ENCODE assay signal across 17 cellular contexts in the genomic region with DNA sequence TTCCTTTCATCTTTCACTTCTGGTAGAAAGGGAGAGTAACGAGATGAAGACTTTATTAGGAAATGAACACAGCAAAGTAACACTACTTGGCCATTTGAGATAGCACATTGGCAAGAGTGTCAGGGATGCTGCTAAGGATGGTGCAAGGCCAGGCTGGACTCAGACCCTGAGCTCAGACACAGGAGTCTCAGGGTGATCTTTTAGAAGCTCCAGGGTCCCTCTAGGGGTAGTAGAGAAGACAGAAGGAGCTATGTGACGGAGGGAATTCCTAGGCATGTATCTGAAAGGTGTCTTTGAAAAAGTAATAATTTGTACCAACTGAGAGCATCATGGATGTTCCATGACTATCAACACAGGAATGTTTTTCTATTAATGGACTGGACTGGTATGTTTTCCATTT.
"Had no signal": no experiment of that assay in that cellular context is flagged by ENCODE, and none has a peak within 500 bp of the region (broad histone marks: within the 10 kb centered on the region; RNA-seq: fewer than 3 reads in every experiment).

No MANE protein-coding gene starts in this region.

- H3K9ac ChIP-seq: parathyroid adenoma had no signal

- DNase-seq: activated CD4-positive, alpha-beta T cell treated with anti-CD3 and anti-CD28 coated beads, Interleukin-2, amount 10 ng/mL, durations not matched to agents 24 days and 14 days; activated CD4-positive, CD25-positive, alpha-beta regulatory T cell; activated CD8-positive, alpha-beta T cell treated with anti-CD3 and anti-CD28 coated beads for 36 hours; activated naive CD4-positive, alpha-beta T cell treated with Interleukin-2 at 50 U/mL for 16 hours; activated T-cell treated with anti-CD3 and anti-CD28 coated beads, Interleukin-2, amount 50 U/mL, for 1 hour; body of pancreas; foreskin keratinocyte; retina; spleen; stimulated activated naive B cell treated with anti-CD40 and anti-IgM and Interleukin-4, amounts not matched to agents 10 μg/mL and 1 μg/mL and 100 μg/mL, for 72 hours had no signal

- H3K4me1 Mint-ChIP-seq: activated CD4-positive, alpha-beta T cell treated with anti-CD3 and anti-CD28 coated beads, Interleukin-2, amount 10 ng/mL, durations not matched to agents 24 days and 14 days; activated T-helper 17 cell treated with anti-CD3 and anti-CD28 coated beads, Interleukin-2, amount 50 U/mL, for 72 hours; mesothelial cell of epicardium; stimulated activated naive B cell treated with anti-CD40 and anti-IgM and Interleukin-4, amounts not matched to agents 10 μg/mL and 1 μg/mL and 100 μg/mL, for 72 hours had no signal

- H3K36me3 ChIP-seq: spleen, thoracic aorta had no signal

- H3K9me3 Mint-ChIP-seq: activated CD4-positive, alpha-beta T cell treated with anti-CD3 and anti-CD28 coated beads, Interleukin-2, amount 10 ng/mL, durations not matched to agents 24 days and 14 days; activated CD8-positive, alpha-beta T cell treated with anti-CD3 and anti-CD28 coated beads for 36 hours; mesothelial cell of epicardium; natural killer cell treated with Interleukin-12 subunit alpha and Interleukin-12 subunit beta and Interleukin-15 and Interleukin-18, amount 100 ng/mL, for 72 hours had no signal

- H3K27me3 Mint-ChIP-seq: activated CD4-positive, alpha-beta T cell treated with anti-CD3 and anti-CD28 coated beads, Interleukin-2, amount 10 ng/mL, durations not matched to agents 24 days and 14 days had no signal

- H3K27ac ChIP-seq: body of pancreas, foreskin keratinocyte, hepatocyte, parathyroid adenoma, spleen, thoracic aorta had no signal

- H3K4me3 Mint-ChIP-seq: activated CD4-positive, alpha-beta T cell treated with anti-CD3 and anti-CD28 coated beads, Interleukin-2, amount 10 ng/mL, durations not matched to agents 24 days and 14 days; activated CD8-positive, alpha-beta T cell treated with anti-CD3 and anti-CD28 coated beads for 36 hours; activated T-helper 17 cell treated with anti-CD3 and anti-CD28 coated beads, Interleukin-2, amount 50 U/mL, for 72 hours; mesothelial cell of epicardium; natural killer cell treated with Interleukin-12 subunit alpha and Interleukin-12 subunit beta and Interleukin-15 and Interleukin-18, amount 100 ng/mL, for 72 hours; stimulated activated naive B cell treated with anti-CD40 and anti-IgM and Interleukin-4, amounts not matched to agents 10 μg/mL and 1 μg/mL and 100 μg/mL, for 72 hours had no signal

- H3K36me3 Mint-ChIP-seq: mesothelial cell of epicardium; natural killer cell treated with Interleukin-12 subunit alpha and Interleukin-12 subunit beta and Interleukin-15 and Interleukin-18, amount 100 ng/mL, for 72 hours; stimulated activated naive B cell treated with anti-CD40 and anti-IgM and Interleukin-4, amounts not matched to agents 10 μg/mL and 1 μg/mL and 100 μg/mL, for 72 hours had no signal

- H2AFZ ChIP-seq: hepatocyte, parathyroid adenoma had no signal

- H3K27me3 ChIP-seq: body of pancreas, foreskin keratinocyte, hepatocyte, spleen had no signal

- H3K4me2 ChIP-seq: hepatocyte had no signal

- H3K4me3 ChIP-seq: body of pancreas, hepatocyte, lung, spleen, thoracic aorta had no signal

- H3K79me2 ChIP-seq: hepatocyte, parathyroid adenoma had no signal

- H3K27ac Mint-ChIP-seq: activated CD4-positive, alpha-beta T cell treated with anti-CD3 and anti-CD28 coated beads, Interleukin-2, amount 10 ng/mL, durations not matched to agents 24 days and 14 days; activated CD8-positive, alpha-beta T cell treated with anti-CD3 and anti-CD28 coated beads for 36 hours; activated T-helper 17 cell treated with anti-CD3 and anti-CD28 coated beads, Interleukin-2, amount 50 U/mL, for 72 hours; mesothelial cell of epicardium; natural killer cell treated with Interleukin-12 subunit alpha and Interleukin-12 subunit beta and Interleukin-15 and Interleukin-18, amount 100 ng/mL, for 72 hours; stimulated activated naive B cell treated with anti-CD40 and anti-IgM and Interleukin-4, amounts not matched to agents 10 μg/mL and 1 μg/mL and 100 μg/mL, for 72 hours had no signal

- H3K4me1 ChIP-seq: body of pancreas, foreskin keratinocyte, parathyroid adenoma, spleen had no signal

- ATAC-seq: activated CD8-positive, alpha-beta T cell treated with anti-CD3 and anti-CD28 coated beads for 36 hours; activated T-helper 17 cell treated with anti-CD3 and anti-CD28 coated beads, Interleukin-2, amount 50 U/mL, for 72 hours; body of pancreas; foreskin keratinocyte; natural killer cell treated with Interleukin-12 subunit alpha and Interleukin-12 subunit beta and Interleukin-15 and Interleukin-18, amount 100 ng/mL, for 72 hours had no signal

- H3K9me3 ChIP-seq: body of pancreas, spleen, thoracic aorta had no signal
